11 cellular contexts compared by ENCODE assay signal in genomic region chr13:50152224-50152623, GRCh38.
DNase-seq lines count a peak whose midpoint lies in the region; ATAC-seq, FAIRE-seq and TF ChIP-seq lines count a peak whose summit lies in the region.
"Had no signal": no experiment of that assay in that cellular context is flagged by ENCODE, and none has a peak within 500 bp of the region (broad histone marks: within the 10 kb centered on the region; RNA-seq: fewer than 3 reads in every experiment).

No MANE protein-coding gene starts in this region.

- no peak overlapping the region for H2AK9ac ChIP-seq in IMR-90 (replicated peaks; ENCODE audit: low read depth, low read length, poor library complexity)

- BruUV-seq in IMR-90 (replicated peaks; lab: Mats Ljungman, UMichigan) (no TSS peak), HepG2 (replicated peaks; lab: Mats Ljungman, UMichigan) (no TSS peak)

- H3K27ac ChIP-seq in IMR-90 (ENCODE audit: insufficient read depth, low read length) (peak overlapping the region; percentile 20; the same call in 1 of the 2 replicates), left lung (no peak overlapping the region), colonic mucosa (no peak overlapping the region), HepG2 (ENCODE audit: extremely low read length, insufficient read depth, low read length) (no peak overlapping the region)

- no peak overlapping the region for H3K4ac ChIP-seq in IMR-90 (ENCODE audit: low read depth, low read length)

- ATAC-seq in IMR-90 (ENCODE audit: low read depth) (no peak), left lung (peak; percentile 22), HepG2 (no peak)

- H3K36me3 ChIP-seq in IMR-90 (ENCODE audit: control insufficient read depth, insufficient read depth, low read length) (no peaks in the 10 kb centered on the region), left lung (no peaks in the 10 kb centered on the region), colonic mucosa (no peaks in the 10 kb centered on the region), HepG2 (replicated peaks in 1 of 2; ENCODE audit: control insufficient read depth in 1 of 2, insufficient read depth in 2 of 2, low read length in 2 of 2) (no peaks in the 10 kb centered on the region)

- H3K56ac ChIP-seq in IMR-90 (ENCODE audit: extremely low read depth, insufficient read depth, low read length) = no peak overlapping the region

- no peak overlapping the region for H2AFZ ChIP-seq in IMR-90 (replicated peaks; ENCODE audit: low read length, poor library complexity)
- H2AFZ ChIP-seq in HepG2 (ENCODE audit: low read length) = no peak overlapping the region

- no peak overlapping the region for H2BK15ac ChIP-seq in IMR-90 (ENCODE audit: low read depth, low read length)

- H4K20me1 ChIP-seq in IMR-90 (ENCODE audit: insufficient read depth, low read length) (no peaks in the 10 kb centered on the region), HepG2 (ENCODE audit: insufficient read depth, low read length) (no peaks in the 10 kb centered on the region)

- H3K9ac ChIP-seq in IMR-90 (ENCODE audit: low read depth, low read length) (peak overlapping the region; percentile 19; the same call in 1 of the 2 replicates), colonic mucosa (ENCODE audit: low read depth in 2 of 2, low read length in 2 of 2) (no peak overlapping the region), HepG2 (ENCODE audit: insufficient read depth, low read depth, low read length) (no peak overlapping the region)

- no peak overlapping the region for H3K14ac ChIP-seq in IMR-90 (replicated peaks; ENCODE audit: low read depth, low read length)

- H2BK5ac ChIP-seq in IMR-90 (ENCODE audit: low read depth, low read length, poor library complexity, severe bottlenecking) = no peak overlapping the region

- H3K79me1 ChIP-seq in IMR-90 (ENCODE audit: low read depth in 1 of 2, low read length in 2 of 2) = no peaks in the 10 kb centered on the region

- TF ChIP-seq CTCF in IMR-90 (conservative IDR thresholded peaks at IDR 0.05; ENCODE audit: low read depth, low read length) (no peak), left lung (IDR thresholded peaks at IDR 0.05) (no peak), colonic mucosa (IDR thresholded peaks at IDR 0.05) (no peak), HepG2 (CRISPR knock-in tag; IDR thresholded peaks at IDR 0.05) (no peak)

- H3K18ac ChIP-seq in IMR-90 (ENCODE audit: low read depth, low read length) = peak overlapping the region; percentile 69; the same call in 1 of the 2 replicates

- DNase-seq in ACHN (peak; percentile 14), IMR-90 (no peak), left lung (no peak), colonic mucosa (no peak), HepG2 (ENCODE audit: low spot score) (no peak), cortex of kidney (lab: John Stamatoyannopoulos, UW) (no peak), Kasumi-1 (lab: John Stamatoyannopoulos, UW) (no peak)
- DNase-seq in activated T-helper 1 cell treated with anti-CD3 and anti-CD28 coated beads, Interleukin-12 subunit alpha, Interleukin-12 subunit beta, Interleukin-2, Interleukin-4 antibody, amounts not matched to agents 30 ng/mL and 10 ng/mL and 1 ng/mL, durations not matched to agents 14 hours and 24 hours and 36 hours (ENCODE audit: low spot score) = no peak
- DNase-seq: GOT3, NCI-H1930, SHP77 had no signal

- CTCF ChIA-PET in IMR-90 (lab: Yijun Ruan, JAX) (no interaction called here), HepG2 (lab: Yijun Ruan, JAX; ENCODE audit: low intra/inter-chr PET ratio, low total read pairs) (no interaction called here)

- no peaks in the 10 kb centered on the region for H3K9me3 Mint-ChIP-seq in activated T-helper 1 cell treated with anti-CD3 and anti-CD28 coated beads, Interleukin-12 subunit alpha, Interleukin-12 subunit beta, Interleukin-2, Interleukin-4 antibody, amounts not matched to agents 30 ng/mL and 10 ng/mL and 1 ng/mL, durations not matched to agents 14 hours and 24 hours and 36 hours

- H3K4me1 ChIP-seq in IMR-90 (ENCODE audit: control insufficient read depth, insufficient read depth, low read length) (peaks cover 3% of the 10 kb centered on the region; the same call in 1 of the 2 replicates), left lung (peaks cover 0 to 10% of the 10 kb centered on the region in 2 donors), colonic mucosa (no peaks in the 10 kb centered on the region), HepG2 (ENCODE audit: insufficient read depth, low read length) (peaks cover 29% of the 10 kb centered on the region)

- no peak overlapping the region for H3K27ac Mint-ChIP-seq in activated T-helper 1 cell treated with anti-CD3 and anti-CD28 coated beads, Interleukin-12 subunit alpha, Interleukin-12 subunit beta, Interleukin-2, Interleukin-4 antibody, amounts not matched to agents 30 ng/mL and 10 ng/mL and 1 ng/mL, durations not matched to agents 14 hours and 24 hours and 36 hours

- peaks cover 31% of the 10 kb centered on the region for H3K27me3 Mint-ChIP-seq in activated T-helper 1 cell treated with anti-CD3 and anti-CD28 coated beads, Interleukin-12 subunit alpha, Interleukin-12 subunit beta, Interleukin-2, Interleukin-4 antibody, amounts not matched to agents 30 ng/mL and 10 ng/mL and 1 ng/mL, durations not matched to agents 14 hours and 24 hours and 36 hours (ENCODE audit: insufficient read depth)

- H3K9me1 ChIP-seq in IMR-90 (ENCODE audit: insufficient read depth, low read length) = no peaks in the 10 kb centered on the region; the same call in 1 of the 2 replicates

- peaks cover 17% of the 10 kb centered on the region for H3K4me1 Mint-ChIP-seq in activated T-helper 1 cell treated with anti-CD3 and anti-CD28 coated beads, Interleukin-12 subunit alpha, Interleukin-12 subunit beta, Interleukin-2, Interleukin-4 antibody, amounts not matched to agents 30 ng/mL and 10 ng/mL and 1 ng/mL, durations not matched to agents 14 hours and 24 hours and 36 hours (ENCODE audit: low read depth)

- H4K8ac ChIP-seq in IMR-90 (ENCODE audit: low read depth in 2 of 2, low read length in 2 of 2) = no peak overlapping the region

- H2BK120ac ChIP-seq in IMR-90 (ENCODE audit: low read depth, low read length) = no peak overlapping the region

- H3K36me3 Mint-ChIP-seq in activated T-helper 1 cell treated with anti-CD3 and anti-CD28 coated beads, Interleukin-12 subunit alpha, Interleukin-12 subunit beta, Interleukin-2, Interleukin-4 antibody, amounts not matched to agents 30 ng/mL and 10 ng/mL and 1 ng/mL, durations not matched to agents 14 hours and 24 hours and 36 hours (ENCODE audit: low read depth) = no peaks in the 10 kb centered on the region

- no peak overlapping the region for H2AK5ac ChIP-seq in IMR-90 (ENCODE audit: low read depth, low read length)

- no CpG with 5 or more reads among the region's 3 CpGs for WGBS in IMR-90 (ENCODE audit: extremely low coverage in 2 of 2, insufficient read length in 1 of 2), 2 experiments
- 85% methylated on average over 3 of the region's 3 CpGs for whole genome bisulfite sequencing in HepG2 (ENCODE audit: low lambda C conversion rate)

- dilution Hi-C loops in IMR-90 (cut with HindIII; ENCODE audit: low sequenced_read_pairs, unreplicated experiment) = no loop called here

- no peak overlapping the region for H2BK20ac ChIP-seq in IMR-90 (ENCODE audit: low read depth, low read length)

- no peak for TF ChIP-seq POLR2A in IMR-90 (IDR thresholded peaks at IDR 0.05; ENCODE audit: low read depth, low read length)
- no peak for TF ChIP-seq POLR2A in HepG2 (IDR thresholded peaks at IDR 0.05; ENCODE audit: insufficient read depth in 1 of 2, low read depth in 2 of 2, low read length in 2 of 2)

- H3K79me2 ChIP-seq in HepG2 (ENCODE audit: insufficient read depth, low read length) = no peaks in the 10 kb centered on the region

- TF ChIP-seq EP300 in HepG2 (IDR thresholded peaks at IDR 0.05; ENCODE audit: low read depth in 2 of 2, low read length in 2 of 2) (no peak), HepG2 (CRISPR knock-in tag; IDR thresholded peaks at IDR 0.05; ENCODE audit: borderline replicate concordance) (no peak)

- no peak for FAIRE-seq in HepG2 (lab: Jason Lieb, UNC)

- TF ChIP-seq RAD21 in IMR-90 (IDR thresholded peaks at IDR 0.05; ENCODE audit: low read length) = no peak
- TF ChIP-seq RAD21 in HepG2 (CRISPR knock-in tag; IDR thresholded peaks at IDR 0.05) = no peak

- H3K27me3 ChIP-seq in IMR-90 (ENCODE audit: control insufficient read depth, insufficient read depth, low read length) (no peaks in the 10 kb centered on the region; the same call in 1 of the 2 replicates), left lung (no peaks in the 10 kb centered on the region), colonic mucosa (no peaks in the 10 kb centered on the region), HepG2 (ENCODE audit: control insufficient read depth in 1 of 2, insufficient read depth in 2 of 2, low read length in 2 of 2) (no peaks in the 10 kb centered on the region)

- intact Hi-C loops in IMR-90 (cut with micrococcal nuclease) (no loop called here), left lung (cut with DNase I) (no loop called here), colonic mucosa (cut with DNase I) (loop anchor here (10.0 kb wide), 1 partner anchor 383 kb away; no protein-coding TSS in a partner anchor), HepG2 (cut with micrococcal nuclease; ENCODE audit: unreplicated experiment) (no loop called here)
- intact Hi-C loops in activated T-helper 1 cell treated with anti-CD3 and anti-CD28 coated beads, Interleukin-12 subunit alpha, Interleukin-12 subunit beta, Interleukin-2, Interleukin-4 antibody, amounts not matched to agents 30 ng/mL and 10 ng/mL and 1 ng/mL, durations not matched to agents 14 hours and 24 hours and 36 hours (cut with micrococcal nuclease) = no loop called here

- peak overlapping the region; percentile 28 for H3K4me3 Mint-ChIP-seq in activated T-helper 1 cell treated with anti-CD3 and anti-CD28 coated beads, Interleukin-12 subunit alpha, Interleukin-12 subunit beta, Interleukin-2, Interleukin-4 antibody, amounts not matched to agents 30 ng/mL and 10 ng/mL and 1 ng/mL, durations not matched to agents 14 hours and 24 hours and 36 hours

- H4K91ac ChIP-seq in IMR-90 (ENCODE audit: insufficient read depth, low read depth, low read length) = no peak overlapping the region

- no peak overlapping the region for H3K4me3 ChIP-seq in IMR-90 (ENCODE audit: insufficient read depth, low read depth, low read length)
- no peak overlapping the region for H3K4me3 ChIP-seq in left lung
- no peak overlapping the region for H3K4me3 ChIP-seq in colonic mucosa
- no peak overlapping the region for H3K4me3 ChIP-seq in HepG2 (replicated peaks in 1 of 3; ENCODE audit: insufficient read depth in 1 of 3, low read depth in 2 of 3, low read length in 3 of 3)

- H3K9me3 ChIP-seq in IMR-90 (ENCODE audit: control insufficient read depth, insufficient read depth, low read length) (no peaks in the 10 kb centered on the region), left lung (no peaks in the 10 kb centered on the region), colonic mucosa (no peaks in the 10 kb centered on the region), HepG2 (ENCODE audit: low read length) (no peaks in the 10 kb centered on the region)

- in situ Hi-C loops in ACHN (cut with HindIII; ENCODE audit: low pct_ligation_motif_present, low pct_unique_long_range_greater_than_20kb, low sequenced_read_pairs) (no loop called here), IMR-90 (cut with MboI; ENCODE audit: low sequenced_read_pairs) (no loop called here), HepG2 (cut with HindIII; ENCODE audit: extremely low pct_ligation_motif_present, low pct_unique_long_range_greater_than_20kb) (no loop called here)

- no peak overlapping the region for H3K23ac ChIP-seq in IMR-90 (ENCODE audit: low read depth, low read length)

- POLR2A ChIA-PET in IMR-90 (lab: Charles Lee; ENCODE audit: unreplicated experiment) = no interaction called here
- POLR2A ChIA-PET in HepG2 (lab: Yijun Ruan, JAX) = no interaction called here

- H3K4me2 ChIP-seq in IMR-90 (ENCODE audit: low read depth, low read length) = peak overlapping the region; percentile 98
- no peak overlapping the region for H3K4me2 ChIP-seq in HepG2 (ENCODE audit: low read depth, low read length)

- H4K5ac ChIP-seq in IMR-90 (ENCODE audit: low read depth, low read length) = no peak overlapping the region
